13 cellular contexts compared by ENCODE assay signal in genomic region chrY:7874080-7874479, GRCh38.
A peak's percentile ranks its signal among the peaks of the same experiment; 100 is the strongest.
DNase-seq lines count a peak whose midpoint lies in the region; ATAC-seq and TF ChIP-seq lines count a peak whose summit lies in the region.
"Had no signal": no experiment of that assay in that cellular context is flagged by ENCODE, and none has a peak within 500 bp of the region (broad histone marks: within the 10 kb centered on the region; RNA-seq: fewer than 3 reads in every experiment).

No MANE protein-coding gene starts in this region.

- TF ChIP-seq CTCF in AG04449 (IDR thresholded peaks at IDR 0.05; ENCODE audit: insufficient read depth, low read length, missing control alignments), result peak; percentile 48
- peak; percentile 55 for TF ChIP-seq CTCF in GM12872 (IDR thresholded peaks at IDR 0.05; ENCODE audit: insufficient read depth, low read depth, low read length)
- TF ChIP-seq CTCF in osteocyte (IDR thresholded peaks at IDR 0.05), result no peak

- H3K27me3 Mint-ChIP-seq in osteocyte (ENCODE audit: unreplicated experiment), result no peaks in the 10 kb centered on the region
- H3K27me3 Mint-ChIP-seq: natural killer cell treated with Interleukin-12 subunit alpha and Interleukin-12 subunit beta and Interleukin-15 and Interleukin-18, amount 100 ng/mL, for 72 hours had no signal

- no peak overlapping the region for H3K27ac Mint-ChIP-seq in osteocyte (ENCODE audit: unreplicated experiment)
- H3K27ac Mint-ChIP-seq: activated T-cell treated with anti-CD3 and anti-CD28 coated beads, Interleukin-2, amount 50 U/mL, for 72 hours; natural killer cell treated with Interleukin-12 subunit alpha and Interleukin-12 subunit beta and Interleukin-15 and Interleukin-18, amount 100 ng/mL, for 72 hours had no signal

- no peak for ATAC-seq in HG02798 (IDR thresholded peaks at IDR 0.05; ENCODE audit: poor library complexity, unreplicated experiment)
- ATAC-seq: activated T-cell treated with anti-CD3 and anti-CD28 coated beads, Interleukin-2, amount 50 U/mL, for 72 hours; natural killer cell treated with Interleukin-12 subunit alpha and Interleukin-12 subunit beta and Interleukin-15 and Interleukin-18, amount 100 ng/mL, for 72 hours had no signal

- no peaks in the 10 kb centered on the region for H3K9me3 Mint-ChIP-seq in osteocyte (ENCODE audit: unreplicated experiment)
- H3K9me3 Mint-ChIP-seq: activated T-cell treated with anti-CD3 and anti-CD28 coated beads, Interleukin-2, amount 50 U/mL, for 72 hours; natural killer cell treated with Interleukin-12 subunit alpha and Interleukin-12 subunit beta and Interleukin-15 and Interleukin-18, amount 100 ng/mL, for 72 hours had no signal

- no peaks in the 10 kb centered on the region for H3K4me1 Mint-ChIP-seq in osteocyte (ENCODE audit: unreplicated experiment)

- no peak overlapping the region for H3K4me3 ChIP-seq in AG04449 (ENCODE audit: low read depth, low read length)

- no peaks in the 10 kb centered on the region for H3K36me3 Mint-ChIP-seq in osteocyte (ENCODE audit: unreplicated experiment)
- H3K36me3 Mint-ChIP-seq: natural killer cell treated with Interleukin-12 subunit alpha and Interleukin-12 subunit beta and Interleukin-15 and Interleukin-18, amount 100 ng/mL, for 72 hours had no signal

- DNase-seq in AG04449 (ENCODE audit: low read depth, low spot score), result peak; percentile 38
- DNase-seq in NCI-H446 treated with DMSO at 0.1 percent for 48 hours (lab: John Stamatoyannopoulos, UW), result peak; percentile 0
- DNase-seq in globus pallidus (ENCODE audit: low spot score), result peak; percentile 0
- DNase-seq in DMS79 treated with DMSO at 0.1 percent for 48 hours (lab: John Stamatoyannopoulos, UW), result no peak
- no peak for DNase-seq in osteocyte (ENCODE audit: extremely low spot score, unreplicated experiment)
- no peak for DNase-seq in RKO (ENCODE audit: low spot score)
- DNase-seq: activated T-cell treated with anti-CD3 and anti-CD28 coated beads, Interleukin-2, amount 50 U/mL, for 72 hours; caudate nucleus; NCI-H82; stimulated activated CD4-positive, alpha-beta T cell treated with anti-CD3 and anti-CD28 coated beads, Interleukin-2, amount 100 ng/mL, for 24 hours had no signal

- POLR2A ChIA-PET in AG04449 (lab: Yijun Ruan, JAX), result no interaction called here

- CTCF ChIA-PET in AG04449 (lab: Yijun Ruan, JAX), result interaction anchor here (0.5 to 1.3 kb wide), 5 partner anchors 21 to 530 kb away, joined by 3 to 4 read pairs (median 3); no protein-coding TSS in a partner anchor

- H3K4me3 Mint-ChIP-seq in osteocyte (ENCODE audit: unreplicated experiment), result no peak overlapping the region
- H3K4me3 Mint-ChIP-seq: activated T-cell treated with anti-CD3 and anti-CD28 coated beads, Interleukin-2, amount 50 U/mL, for 72 hours; natural killer cell treated with Interleukin-12 subunit alpha and Interleukin-12 subunit beta and Interleukin-15 and Interleukin-18, amount 100 ng/mL, for 72 hours had no signal

Comparison
In these comparisons a context has a peak if more than half of its experiments do, and no peak if none do; other contexts are left out.
1. DNase-seq: peak in AG04449 (single experiment), NCI-H446 treated with DMSO at 0.1 percent for 48 hours (single experiment) and globus pallidus (single experiment); none in DMS79 treated with DMSO at 0.1 percent for 48 hours (single experiment), osteocyte (single experiment) and RKO (single experiment).